Comparison of ENCODE assay signal across 28 cellular contexts in genomic region chr5:24783596-24783995, GRCh38.
"Had no signal": no experiment of that assay in that cellular context is flagged by ENCODE, and none has a peak within 500 bp of the region (broad histone marks: within the 10 kb centered on the region; RNA-seq: fewer than 3 reads in every experiment).

No MANE protein-coding gene starts in this region.

- H3K4me3 ChIP-seq: adrenal gland, ascending aorta, cardiac muscle cell had no signal

- DNase-seq: activated B cell treated with CpG ODN at 0.5 μM for 24 hours; activated CD4-positive, alpha-beta memory T cell treated with anti-CD3 and anti-CD28 coated beads for 36 hours; activated CD4-positive, alpha-beta T cell treated with anti-CD3 and anti-CD28 coated beads for 4 hours; activated CD4-positive, alpha-beta T cell treated with anti-CD3 and anti-CD28 coated beads, Interleukin-2, amount 10 ng/mL, durations not matched to agents 24 days and 14 days; activated CD4-positive, alpha-beta T cell treated with anti-CD3 and anti-CD28 coated beads, Interleukin-2, amount 50 U/mL, for 1 hour; activated CD4-positive, alpha-beta T cell treated with anti-CD3 and anti-CD28 coated beads, Interleukin-2, amount 50 U/mL, for 4 hours; activated CD4-positive, CD25-positive, alpha-beta regulatory T cell treated with anti-CD3 and anti-CD28 coated beads, Interleukin-2, amount 50 U/mL, for 72 hours; activated CD8-positive, alpha-beta memory T cell treated with anti-CD3 and anti-CD28 coated beads, Interleukin-2, amount 50 U/mL, for 4 hours; activated CD8-positive, alpha-beta T cell treated with anti-CD3 and anti-CD28 coated beads for 36 hours; activated effector memory CD4-positive, alpha-beta T cell treated with anti-CD3 and anti-CD28 coated beads, Interleukin-2, amount 50 U/mL, for 16 hours; activated gamma-delta T cell treated with Interleukin-2 at 50 U/mL for 16 hours; activated naive CD4-positive, alpha-beta T cell; activated naive CD4-positive, alpha-beta T cell treated with anti-CD3 and anti-CD28 coated beads for 36 hours; activated naive CD4-positive, alpha-beta T cell treated with anti-CD3 and anti-CD28 coated beads, Interleukin-2, amount 50 U/mL, for 16 hours; activated naive CD8-positive, alpha-beta T cell treated with anti-CD3 and anti-CD28 coated beads for 36 hours; activated T-cell treated with anti-CD3 and anti-CD28 coated beads for 4 hours; activated T-cell treated with anti-CD3 and anti-CD28 coated beads, Interleukin-2, amount 50 U/mL, for 1 hour; activated T-cell treated with anti-CD3 and anti-CD28 coated beads, Interleukin-2, amount 50 U/mL, for 4 hours; activated T-cell treated with anti-CD3 and anti-CD28 coated beads, Interleukin-2, amount 50 U/mL, for 72 hours; adrenal gland; amygdala; anterior cingulate cortex; T-helper 1 cell; T-helper 2 cell; T-helper 9 cell had no signal

- H3K27ac ChIP-seq: adrenal gland, ascending aorta, cardiac muscle cell, VCaP had no signal

- H3K9me3 ChIP-seq: adrenal gland, ascending aorta had no signal

- H3K36me3 ChIP-seq: adrenal gland, ascending aorta, cardiac muscle cell had no signal

- H3K27me3 ChIP-seq: adrenal gland, ascending aorta, cardiac muscle cell had no signal

- H3K4me1 ChIP-seq: adrenal gland, ascending aorta had no signal
